In the genomic region with DNA sequence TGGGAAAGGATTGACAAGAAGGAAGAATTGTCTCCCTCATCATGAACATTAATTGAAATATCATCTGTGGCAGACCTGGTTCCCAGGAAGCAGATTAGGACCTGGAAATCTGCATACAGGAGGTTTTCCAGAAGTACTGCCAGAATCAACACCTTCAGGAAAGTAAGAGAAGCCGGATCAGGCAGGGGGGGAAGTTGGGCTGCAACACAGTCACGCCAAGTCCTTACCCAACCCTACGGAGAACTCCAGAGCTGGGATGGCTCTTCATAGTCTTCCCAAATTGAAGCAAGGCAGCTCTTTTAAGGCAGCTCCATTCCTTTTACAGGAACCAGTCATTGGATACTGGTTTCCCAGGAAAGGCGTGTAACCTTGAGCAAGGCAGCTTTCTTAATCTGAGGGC, we compare ENCODE assay signal across 28 cellular contexts. TPM values are rescaled to one million over a fixed set of nuclear protein-coding genes. Genes with fewer than 3 reads are reported as not detected.
DNase-seq lines count a peak whose midpoint lies in the region; ATAC-seq and TF ChIP-seq lines count a peak whose summit lies in the region.
"Had no signal": no experiment of that assay in that cellular context is flagged by ENCODE, and none has a peak within 500 bp of the region (broad histone marks: within the 10 kb centered on the region; RNA-seq: fewer than 3 reads in every experiment).

No MANE protein-coding gene starts in this region.

- H3K36me3 Mint-ChIP-seq in activated T-cell treated with anti-CD3 and anti-CD28 coated beads, Interleukin-2, amount 50 U/mL, for 4 hours (ENCODE audit: insufficient read depth), result no peaks in the 10 kb centered on the region
- H3K36me3 Mint-ChIP-seq: CD14-positive monocyte; CD4-positive, alpha-beta memory T cell; CD8-positive, alpha-beta memory T cell had no signal

- intact Hi-C loops in right cardiac atrium (cut with DNase I) (no loop called here), heart right ventricle (cut with DNase I) (no loop called here), vagina (cut with DNase I) (no loop called here)

- H3K9me3 ChIP-seq in right cardiac atrium (ENCODE audit: control insufficient read depth, low read length) (no peaks in the 10 kb centered on the region), heart right ventricle (no peaks in the 10 kb centered on the region), vagina (no peaks in the 10 kb centered on the region)
- H3K9me3 ChIP-seq: A549; BLaER1 treated with 17β-estradiol and CSF1 and Interleukin-3, amounts not matched to agents 10 nM and 100 nM had no signal

- no peak overlapping the region for H3K4me3 ChIP-seq in right cardiac atrium (ENCODE audit: low read length)
- H3K4me3 ChIP-seq in heart right ventricle, result no peak overlapping the region
- H3K4me3 ChIP-seq in vagina, result no peak overlapping the region
- H3K4me3 ChIP-seq: A549; BLaER1 treated with 17β-estradiol and CSF1 and Interleukin-3, amounts not matched to agents 10 nM and 100 nM; GM12878 had no signal

- H3K27me3 Mint-ChIP-seq in activated T-cell treated with anti-CD3 and anti-CD28 coated beads, Interleukin-2, amount 50 U/mL, for 4 hours (ENCODE audit: low read depth), result no peaks in the 10 kb centered on the region
- H3K27me3 Mint-ChIP-seq: CD4-positive, CD25-positive, alpha-beta regulatory T cell had no signal

- TF ChIP-seq CTCF in heart right ventricle (IDR thresholded peaks at IDR 0.05) (no peak), vagina (IDR thresholded peaks at IDR 0.05) (no peak)

- no peak for TF ChIP-seq POLR2A in vagina (IDR thresholded peaks at IDR 0.05)

- H3K27me3 ChIP-seq in right cardiac atrium (ENCODE audit: control insufficient read depth, insufficient read depth), result no peaks in the 10 kb centered on the region
- peaks cover 0 to under 1% (median 0%) of the 10 kb centered on the region in 7 donors for H3K27me3 ChIP-seq in heart right ventricle
- H3K27me3 ChIP-seq in vagina, result no peaks in the 10 kb centered on the region
- H3K27me3 ChIP-seq: BLaER1 treated with 17β-estradiol and CSF1 and Interleukin-3, amounts not matched to agents 10 nM and 100 nM had no signal

- no peaks in the 10 kb centered on the region for H3K36me3 ChIP-seq in heart right ventricle
- no peaks in the 10 kb centered on the region for H3K36me3 ChIP-seq in vagina
- H3K36me3 ChIP-seq: BLaER1 treated with 17β-estradiol and CSF1 and Interleukin-3, amounts not matched to agents 10 nM and 100 nM had no signal

- no peak overlapping the region for H3K4me3 Mint-ChIP-seq in activated T-cell treated with anti-CD3 and anti-CD28 coated beads, Interleukin-2, amount 50 U/mL, for 4 hours
- H3K4me3 Mint-ChIP-seq: B cell; CD14-positive monocyte; CD4-positive, alpha-beta memory T cell; CD4-positive, CD25-positive, alpha-beta regulatory T cell; CD8-positive, alpha-beta memory T cell had no signal

- ATAC-seq in right cardiac atrium (peak; percentile 45 to 91), heart right ventricle (no peak)
- ATAC-seq in activated T-cell treated with anti-CD3 and anti-CD28 coated beads, Interleukin-2, amount 50 U/mL, for 4 hours, result no peak
- ATAC-seq: A549, GM12878 had no signal

- H3K9me3 Mint-ChIP-seq in activated T-cell treated with anti-CD3 and anti-CD28 coated beads, Interleukin-2, amount 50 U/mL, for 4 hours, result no peaks in the 10 kb centered on the region
- H3K9me3 Mint-ChIP-seq: CD14-positive monocyte; CD4-positive, CD25-positive, alpha-beta regulatory T cell; CD8-positive, alpha-beta memory T cell had no signal

- H3K27ac ChIP-seq in right cardiac atrium (ENCODE audit: low read length) (no peak overlapping the region), heart right ventricle (no peak overlapping the region), vagina (no peak overlapping the region)
- H3K27ac ChIP-seq: 22Rv1; A549; BLaER1 treated with 17β-estradiol and CSF1 and Interleukin-3, amounts not matched to agents 10 nM and 100 nM had no signal

- 74% methylated on average over 4 of the region's 4 CpGs for WGBS in right cardiac atrium
- 80 to 98% methylated on average over 4 of the region's 4 CpGs for WGBS in heart right ventricle, 2 donors

- peaks cover 3% of the 10 kb centered on the region for H3K4me1 ChIP-seq in right cardiac atrium (ENCODE audit: control insufficient read depth, insufficient read depth, low read length)
- peaks cover 0 to 6% (median 0%) of the 10 kb centered on the region in 9 donors for H3K4me1 ChIP-seq in heart right ventricle
- H3K4me1 ChIP-seq in vagina, result no peaks in the 10 kb centered on the region
- H3K4me1 ChIP-seq: A549; BLaER1 treated with 17β-estradiol and CSF1 and Interleukin-3, amounts not matched to agents 10 nM and 100 nM had no signal

- DNase-seq in right cardiac atrium, result peak in 1 of 3 donors; percentile 44
- DNase-seq in heart right ventricle, result no peak
- peak; percentile 7 for DNase-seq in iPS-NIHi7 (ENCODE audit: extremely low spot score)
- peak; percentile 31 to 60 for DNase-seq in vagina (ENCODE audit: extremely low spot score in 2 of 2)
- DNase-seq in activated T-cell treated with anti-CD3 and anti-CD28 coated beads, Interleukin-2, amount 50 U/mL, for 4 hours, result no peak
- no peak for DNase-seq in kidney glomerular epithelial cell (lab: John Stamatoyannopoulos, UW)
- DNase-seq: AML-193; CD4-positive, alpha-beta memory T cell; CD4-positive, CD25-positive, alpha-beta regulatory T cell; CD8-positive, alpha-beta memory T cell; COR-L47; DMS 273 treated with DMSO at 0.1 percent for 48 hours; DMS153; DMS53; DMS79; DND-41; EL; GDM1 had no signal

- no peaks in the 10 kb centered on the region for H3K4me1 Mint-ChIP-seq in activated T-cell treated with anti-CD3 and anti-CD28 coated beads, Interleukin-2, amount 50 U/mL, for 4 hours (ENCODE audit: low read depth)
- H3K4me1 Mint-ChIP-seq: B cell; CD14-positive monocyte; CD4-positive, alpha-beta memory T cell had no signal

RNA-seq across cellular contexts. Expression of a gene that starts 35.2 kb away (rescaled TPM):
- total RNA-seq in right cardiac atrium, result not detected
- not detected for polyA plus RNA-seq in right cardiac atrium
- total RNA-seq in heart right ventricle, result not detected
- under 1 TPM in 1 of 2 donors, not detected in 1; 0.17 TPM for polyA plus RNA-seq in heart right ventricle
- total RNA-seq in vagina, result not detected
- not detected for total RNA-seq in activated T-cell treated with anti-CD3 and anti-CD28 coated beads, Interleukin-2, amount 50 U/mL, for 4 hours
- total RNA-seq: A172; CD4-positive, alpha-beta memory T cell; CD8-positive, alpha-beta memory T cell; Daoy; G401 had no signal
- polyA plus RNA-seq: BJ, CD14-positive monocyte had no signal

Comparison
In these comparisons a context has a peak if more than half of its experiments do, and no peak if none do; other contexts are left out.
1. ATAC-seq: peak in right cardiac atrium (2 of 2); none in heart right ventricle (0 of 8) and activated T-cell treated with anti-CD3 and anti-CD28 coated beads, Interleukin-2, amount 50 U/mL, for 4 hours (0 of 2).
2. DNase-seq: peak in iPS-NIHi7 (single experiment) and vagina (2 of 2); none in heart right ventricle (0 of 2), activated T-cell treated with anti-CD3 and anti-CD28 coated beads, Interleukin-2, amount 50 U/mL, for 4 hours (single experiment) and kidney glomerular epithelial cell (single experiment).